In genomic region chr1:146376708-146377496, GRCh38 we compare ENCODE assay signal across 8 cellular contexts.
DNase-seq lines count a peak whose midpoint lies in the region; ATAC-seq, FAIRE-seq and TF ChIP-seq lines count a peak whose summit lies in the region.
"Not testable (repeated sequence)": the region's sequence is repeated elsewhere in the genome, so short reads cannot be mapped to it uniquely, and the experiment has no call there.

No MANE protein-coding gene starts in this region.

- under 1% methylated on average over 20 of the region's 42 CpGs for WGBS in HepG2 (ENCODE audit: low lambda C conversion rate)

- H3K36me3 ChIP-seq in BLaER1 treated with 17β-estradiol and CSF1 and Interleukin-3, amounts not matched to agents 10 nM and 100 nM; HepG2 (replicated peaks in 1 of 2; ENCODE audit: control insufficient read depth in 1 of 2, insufficient read depth in 2 of 2, low read length in 2 of 2): not testable (repeated sequence)

- not testable (repeated sequence) for H3K27me3 ChIP-seq in BLaER1 treated with 17β-estradiol and CSF1 and Interleukin-3, amounts not matched to agents 10 nM and 100 nM; HepG2 (ENCODE audit: control insufficient read depth in 1 of 2, insufficient read depth in 2 of 2, low read length in 2 of 2)

- H3K4me2 ChIP-seq in BLaER1 treated with 17β-estradiol and CSF1 and Interleukin-3, amounts not matched to agents 10 nM and 100 nM = peak overlapping the region; percentile 68 to 94 (median 79)
- peak overlapping the region; percentile 74 for H3K4me2 ChIP-seq in HepG2 (ENCODE audit: low read depth, low read length)

- peak; percentile 94 for DNase-seq in NCI-H524 treated with DMSO at 0.1 percent for 48 hours (lab: John Stamatoyannopoulos, UW)
- peak; percentile 92 for DNase-seq in activated CD4-positive, alpha-beta T cell treated with anti-CD3 and anti-CD28 coated beads, Interleukin-2, amount 10 ng/mL, durations not matched to agents 24 days and 14 days
- DNase-seq in dedifferentiated amniotic fluid mesenchymal stem cell (ENCODE audit: extremely low spot score) = peak; percentile 90
- DNase-seq in HepG2 (ENCODE audit: low spot score) = peak; percentile 96
- peak; percentile 46 for DNase-seq in stimulated activated CD4-positive, alpha-beta T cell treated with anti-CD3 and anti-CD28 coated beads, Interleukin-2, amount 100 ng/mL, for 4 hours (ENCODE audit: low read depth)

- peak overlapping the region; percentile 67 to 83 (median 80); a peak in 21 of 22 replicates for H3K9ac ChIP-seq in BLaER1 treated with 17β-estradiol and CSF1 and Interleukin-3, amounts not matched to agents 10 nM and 100 nM
- peak overlapping the region; percentile 65 for H3K9ac ChIP-seq in HepG2 (ENCODE audit: insufficient read depth, low read depth, low read length)

- not testable (repeated sequence) for TF ChIP-seq CTCF in HepG2 (CRISPR knock-in tag; IDR thresholded peaks at IDR 0.05)

- H2AFZ ChIP-seq in HepG2 (ENCODE audit: low read length) = not testable (repeated sequence)

- H3K27ac ChIP-seq in BLaER1 treated with 17β-estradiol and CSF1 and Interleukin-3, amounts not matched to agents 10 nM and 100 nM = peak overlapping the region; percentile 53 to 88 (median 79)
- H3K27ac ChIP-seq in HepG2 (ENCODE audit: extremely low read length, insufficient read depth, low read length) = peak overlapping the region; percentile 68

- not testable (repeated sequence) for H3K9me3 ChIP-seq in BLaER1 treated with 17β-estradiol and CSF1 and Interleukin-3, amounts not matched to agents 10 nM and 100 nM (replicated peaks in 1 of 11); HepG2 (ENCODE audit: low read length)

- H3K36me3 Mint-ChIP-seq in activated CD4-positive, alpha-beta T cell treated with anti-CD3 and anti-CD28 coated beads, Interleukin-2, amount 10 ng/mL, durations not matched to agents 24 days and 14 days (ENCODE audit: low read depth) = not testable (repeated sequence)

- peaks cover 15% of the 10 kb centered on the region for H3K4me1 Mint-ChIP-seq in activated CD4-positive, alpha-beta T cell treated with anti-CD3 and anti-CD28 coated beads, Interleukin-2, amount 10 ng/mL, durations not matched to agents 24 days and 14 days

- H3K27ac Mint-ChIP-seq in activated CD4-positive, alpha-beta T cell treated with anti-CD3 and anti-CD28 coated beads, Interleukin-2, amount 10 ng/mL, durations not matched to agents 24 days and 14 days = peak overlapping the region; percentile 98

- H3K9me3 Mint-ChIP-seq in activated CD4-positive, alpha-beta T cell treated with anti-CD3 and anti-CD28 coated beads, Interleukin-2, amount 10 ng/mL, durations not matched to agents 24 days and 14 days = not testable (repeated sequence)

- ATAC-seq in GM19328 (IDR thresholded peaks at IDR 0.05; ENCODE audit: unreplicated experiment) = peak; percentile 90
- ATAC-seq in HG03460 (IDR thresholded peaks at IDR 0.05; ENCODE audit: unreplicated experiment) = peak; percentile 91
- ATAC-seq in HepG2 = peak; percentile 98

- TF ChIP-seq RAD21 in HepG2 (CRISPR knock-in tag; IDR thresholded peaks at IDR 0.05) = peak; percentile 50; the same call in 1 of the 2 replicates

- intact Hi-C loops in activated CD4-positive, alpha-beta T cell treated with anti-CD3 and anti-CD28 coated beads, Interleukin-2, amount 10 ng/mL, durations not matched to agents 24 days and 14 days (cut with micrococcal nuclease); HepG2 (cut with micrococcal nuclease; ENCODE audit: unreplicated experiment): not testable (repeated sequence)

- not testable (repeated sequence) for H4K20me1 ChIP-seq in BLaER1 treated with 17β-estradiol and CSF1 and Interleukin-3, amounts not matched to agents 10 nM and 100 nM; HepG2 (ENCODE audit: insufficient read depth, low read length)

- H3K4me3 ChIP-seq in BLaER1 treated with 17β-estradiol and CSF1 and Interleukin-3, amounts not matched to agents 10 nM and 100 nM = peak overlapping the region; percentile 46 to 67 (median 56)
- H3K4me3 ChIP-seq in HepG2 (replicated peaks in 1 of 3; ENCODE audit: insufficient read depth in 1 of 3, low read depth in 2 of 3, low read length in 3 of 3) = peak overlapping the region in 2 of 3 experiments; percentile 10 to 49; a peak in 5 of 6 replicates

- TF ChIP-seq EP300 in HepG2 (IDR thresholded peaks at IDR 0.05; ENCODE audit: low read depth in 2 of 2, low read length in 2 of 2) = not testable (repeated sequence)
- TF ChIP-seq EP300 in HepG2 (CRISPR knock-in tag; IDR thresholded peaks at IDR 0.05; ENCODE audit: borderline replicate concordance) = peak; percentile 40; the same call in 1 of the 2 replicates

- BruUV-seq in HepG2 (replicated peaks; lab: Mats Ljungman, UMichigan) = TSS peak; percentile 100

- not testable (repeated sequence) for H3K79me2 ChIP-seq in HepG2 (ENCODE audit: insufficient read depth, low read length)

- not testable (repeated sequence) for H3K27me3 Mint-ChIP-seq in activated CD4-positive, alpha-beta T cell treated with anti-CD3 and anti-CD28 coated beads, Interleukin-2, amount 10 ng/mL, durations not matched to agents 24 days and 14 days

- CTCF ChIA-PET in HepG2 (lab: Yijun Ruan, JAX; ENCODE audit: low intra/inter-chr PET ratio, low total read pairs) = not testable (repeated sequence)

- POLR2A ChIA-PET in HepG2 (lab: Yijun Ruan, JAX) = interaction anchor here (0.9 to 2.7 kb wide), 3 partner anchors 10 to 1662 kb away, joined by 3 to 103 read pairs (median 10); no protein-coding TSS in a partner anchor

- peak overlapping the region; percentile 84 for H3K4me3 Mint-ChIP-seq in activated CD4-positive, alpha-beta T cell treated with anti-CD3 and anti-CD28 coated beads, Interleukin-2, amount 10 ng/mL, durations not matched to agents 24 days and 14 days

- not testable (repeated sequence) for FAIRE-seq in HepG2 (lab: Jason Lieb, UNC)

- TF ChIP-seq POLR2A in HepG2 (IDR thresholded peaks at IDR 0.05; ENCODE audit: insufficient read depth in 1 of 2, low read depth in 2 of 2, low read length in 2 of 2) = peak; percentile 89 to 96

- not testable (repeated sequence) for H3K4me1 ChIP-seq in BLaER1 treated with 17β-estradiol and CSF1 and Interleukin-3, amounts not matched to agents 10 nM and 100 nM; HepG2 (ENCODE audit: insufficient read depth, low read length)

- in situ Hi-C loops in HepG2 (cut with HindIII; ENCODE audit: extremely low pct_ligation_motif_present, low pct_unique_long_range_greater_than_20kb) = not testable (repeated sequence)

TF ChIP-seq in HepG2, 621 proteins besides CTCF, POLR2A, EP300 and RAD21 (continues in another document):
- TF ChIP-seq ZBTB2 (CRISPR knock-in tag; IDR thresholded peaks at IDR 0.05; ENCODE audit: low read depth) = 0 out of 2 replicates have a peak, but pooled peaks have one; percentile 28
- 0 out of 2 replicates have a peak, but pooled peaks have one; percentile 25 for TF ChIP-seq ZSCAN9 (CRISPR knock-in tag; IDR thresholded peaks at IDR 0.05; ENCODE audit: borderline replicate concordance)
- peak; percentile 88 for TF ChIP-seq MED8 (CRISPR knock-in tag; IDR thresholded peaks at IDR 0.05; ENCODE audit: insufficient replicate concordance)
- peak; percentile 77 for TF ChIP-seq BRCA1 (CRISPR knock-in tag; IDR thresholded peaks at IDR 0.05)
- TF ChIP-seq ZNF740 (CRISPR knock-in tag; IDR thresholded peaks at IDR 0.05) = peak; percentile 35; the same call in 1 of the 2 replicates
- TF ChIP-seq DRAP1 (CRISPR knock-in tag; IDR thresholded peaks at IDR 0.05) = peak; percentile 53
- TF ChIP-seq NFKBIZ (CRISPR knock-in tag; IDR thresholded peaks at IDR 0.05) = peak; percentile 40; the same call in 1 of the 2 replicates
- peak; percentile 26; the same call in 1 of the 2 replicates for TF ChIP-seq ZNF670 (CRISPR knock-in tag; IDR thresholded peaks at IDR 0.05; ENCODE audit: borderline replicate concordance)
- TF ChIP-seq ZXDC (CRISPR knock-in tag; IDR thresholded peaks at IDR 0.05) = peak; percentile 76; the same call in 1 of the 2 replicates

Comparison
In these comparisons a context has a peak if more than half of its experiments do, and no peak if none do; other contexts are left out.
1. Peak in every context shown above with its lines: DNase-seq, ATAC-seq, H3K4me3 ChIP-seq and H3K27ac ChIP-seq.
2. DNase-seq: peak in every context shown above with its lines; median percentile 96 in HepG2; 94 in NCI-H524 treated with DMSO at 0.1 percent for 48 hours; 92 in activated CD4-positive, alpha-beta T cell treated with anti-CD3 and anti-CD28 coated beads, Interleukin-2, amount 10 ng/mL, durations not matched to agents 24 days and 14 days; 90 in dedifferentiated amniotic fluid mesenchymal stem cell; 46 in stimulated activated CD4-positive, alpha-beta T cell treated with anti-CD3 and anti-CD28 coated beads, Interleukin-2, amount 100 ng/mL, for 4 hours.